14 cellular contexts compared by ENCODE assay signal in the genomic region with DNA sequence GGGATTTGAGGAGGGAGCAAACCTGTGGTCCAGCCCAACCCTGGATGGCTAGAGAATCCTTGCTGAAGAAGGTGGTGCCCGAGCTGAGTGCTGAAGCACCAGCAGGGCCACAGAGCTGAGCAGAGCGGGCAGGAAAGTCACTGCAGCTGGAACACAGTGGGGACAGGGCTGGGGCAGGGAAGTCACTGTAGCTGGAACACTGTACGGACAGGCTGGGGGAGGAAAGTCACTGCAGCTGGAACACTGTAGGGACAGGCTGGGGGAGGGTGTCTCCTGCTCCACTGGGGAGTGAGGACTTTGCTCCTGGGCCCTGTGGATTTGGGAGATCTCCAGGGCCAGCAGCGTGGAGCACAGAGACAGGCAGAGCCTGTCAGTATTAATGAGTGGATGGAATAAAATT. TPM values are rescaled to one million over a fixed set of nuclear protein-coding genes. Genes with fewer than 3 reads are reported as not detected.
"Had no signal": no experiment of that assay in that cellular context is flagged by ENCODE, and none has a peak within 500 bp of the region (broad histone marks: within the 10 kb centered on the region; RNA-seq: fewer than 3 reads in every experiment).

No MANE protein-coding gene starts in this region.

- H3K36me3 ChIP-seq: ascending aorta, heart left ventricle, right atrium auricular region, upper lobe of left lung had no signal

- H3K4me3 ChIP-seq: ascending aorta, heart left ventricle, lung, right atrium auricular region, skin epidermis, upper lobe of left lung had no signal

- DNase-seq: activated CD4-positive, alpha-beta T cell treated with anti-CD3 and anti-CD28 coated beads for 4 hours; activated naive CD4-positive, alpha-beta T cell; activated naive CD8-positive, alpha-beta T cell treated with anti-CD3 and anti-CD28 coated beads, Interleukin-2, amount 50 U/mL, for 24 hours; effector memory CD4-positive, alpha-beta T cell; immature natural killer cell; stimulated activated CD4-positive, alpha-beta T cell treated with anti-CD3 and anti-CD28 coated beads, Interleukin-4, amount 100 ng/mL, for 24 hours; upper lobe of left lung had no signal

- H3K9me3 ChIP-seq: ascending aorta, upper lobe of left lung had no signal

- H3K27me3 ChIP-seq: ascending aorta, heart left ventricle, right atrium auricular region, upper lobe of left lung had no signal

- ATAC-seq: activated naive CD8-positive, alpha-beta T cell treated with anti-CD3 and anti-CD28 coated beads, Interleukin-2, amount 50 U/mL, for 24 hours; heart left ventricle had no signal

- H3K27ac ChIP-seq: heart left ventricle, right atrium auricular region, skin epidermis, upper lobe of left lung had no signal

- FAIRE-seq: bronchial epithelial cell, frontal cortex had no signal

RNA-seq across cellular contexts. Expression of gene SUSD3, which starts 9.0 kb away (rescaled TPM):
- total RNA-seq: ascending aorta had no signal
